7 cellular contexts compared by ENCODE assay signal in genomic region chr2:58448065-58448507, GRCh38.
DNase-seq lines count a peak whose midpoint lies in the region; ATAC-seq and TF ChIP-seq lines count a peak whose summit lies in the region.

No MANE protein-coding gene starts in this region.

- no peaks in the 10 kb centered on the region for H3K27me3 ChIP-seq in neuronal stem cell (ENCODE audit: control insufficient read depth in 3 of 3, insufficient read depth in 3 of 3, low read depth in 1 of 3, low read length in 3 of 3)

- H3K18ac ChIP-seq in neuronal stem cell (ENCODE audit: low read length): no peak overlapping the region

- H3K36me3 ChIP-seq in neuronal stem cell (replicated peaks in 1 of 2; ENCODE audit: control insufficient read depth in 2 of 2, insufficient read depth in 2 of 2, low read length in 2 of 2): no peaks in the 10 kb centered on the region

- no peak overlapping the region for H2BK120ac ChIP-seq in neuronal stem cell (ENCODE audit: low read depth, low read length)

- H3K4me3 ChIP-seq in GM12864 (ENCODE audit: low read depth, low read length) (no peak overlapping the region), fibroblast of mammary gland (ENCODE audit: control insufficient read depth, low read depth, low read length) (no peak overlapping the region), neuronal stem cell (ENCODE audit: low read length in 2 of 2) (no peak overlapping the region)

- H3K4ac ChIP-seq in neuronal stem cell (ENCODE audit: low read length): no peak overlapping the region

- DNase-seq in GM12864 (ENCODE audit: low read depth) (peak; percentile 16), NCI-H1436 treated with DMSO at 0.1 percent for 48 hours (lab: John Stamatoyannopoulos, UW) (peak; percentile 45), T1000 (lab: John Stamatoyannopoulos, UW) (peak; percentile 23), fibroblast of mammary gland (ENCODE audit: low read depth) (peak; percentile 73), neuronal stem cell (ENCODE audit: low spot score) (peak; percentile 75)
- DNase-seq in stimulated activated naive CD4-positive, alpha-beta T cell treated with Interleukin-2 at 50 U/mL for 16 hours (lab: John Stamatoyannopoulos, UW): no peak

- H3K27ac ChIP-seq in neuronal stem cell (replicated peaks; ENCODE audit: low read length): no peak overlapping the region

- H2BK12ac ChIP-seq in neuronal stem cell (ENCODE audit: low read length): no peak overlapping the region

- no peak overlapping the region for H4K8ac ChIP-seq in neuronal stem cell (ENCODE audit: low read depth, low read length)

- no peaks in the 10 kb centered on the region for H3K9me3 ChIP-seq in neuronal stem cell (replicated peaks in 1 of 2; ENCODE audit: control insufficient read depth in 2 of 2, insufficient read depth in 1 of 2, low read depth in 1 of 2, low read length in 2 of 2)

- no peak overlapping the region for H2BK15ac ChIP-seq in neuronal stem cell (ENCODE audit: low read length)

- no peaks in the 10 kb centered on the region for H3K79me1 ChIP-seq in neuronal stem cell (ENCODE audit: low read depth, low read length)

- H4K91ac ChIP-seq in neuronal stem cell (ENCODE audit: low read depth, low read length, poor library complexity): no peak overlapping the region

- H2AFZ ChIP-seq in neuronal stem cell (ENCODE audit: low read length): peak overlapping the region; percentile 51

- no peak overlapping the region for H2AK5ac ChIP-seq in neuronal stem cell (ENCODE audit: low read depth, low read length)

- peak; percentile 58 for TF ChIP-seq CTCF in GM12864 (IDR thresholded peaks at IDR 0.05; ENCODE audit: low read depth, low read length, missing control alignments)
- peak; percentile 68 for TF ChIP-seq CTCF in fibroblast of mammary gland (conservative IDR thresholded peaks at IDR 0.05; ENCODE audit: control insufficient read depth, insufficient read depth, low read depth, low read length)

- peak; percentile 76 for ATAC-seq in HG02642 (IDR thresholded peaks at IDR 0.05; ENCODE audit: poor library complexity, unreplicated experiment)

- no CpG with 5 or more reads among the region's 6 CpGs for WGBS in neuronal stem cell (ENCODE audit: extremely low coverage in 2 of 2, insufficient read length in 2 of 2, insufficient replicate concordance in 1 of 2), 2 donors

- no peak overlapping the region for H3K9ac ChIP-seq in neuronal stem cell (ENCODE audit: low read depth, low read length, poor library complexity)

- H3K14ac ChIP-seq in neuronal stem cell (ENCODE audit: low read length): no peak overlapping the region

- H2BK5ac ChIP-seq in neuronal stem cell (ENCODE audit: low read length): no peak overlapping the region

- no peak overlapping the region for H3K4me2 ChIP-seq in neuronal stem cell (ENCODE audit: insufficient read depth, low read length, poor library complexity, severe bottlenecking)

- H3K23ac ChIP-seq in neuronal stem cell (ENCODE audit: low read depth, low read length, poor library complexity): no peak overlapping the region

- peaks cover 0 to 5% of the 10 kb centered on the region in 2 donors for H3K4me1 ChIP-seq in neuronal stem cell (ENCODE audit: control insufficient read depth in 2 of 2, insufficient read depth in 1 of 2, low read depth in 1 of 2, low read length in 2 of 2)
